Comparison of ENCODE assay signal across 20 cellular contexts in the genomic region with DNA sequence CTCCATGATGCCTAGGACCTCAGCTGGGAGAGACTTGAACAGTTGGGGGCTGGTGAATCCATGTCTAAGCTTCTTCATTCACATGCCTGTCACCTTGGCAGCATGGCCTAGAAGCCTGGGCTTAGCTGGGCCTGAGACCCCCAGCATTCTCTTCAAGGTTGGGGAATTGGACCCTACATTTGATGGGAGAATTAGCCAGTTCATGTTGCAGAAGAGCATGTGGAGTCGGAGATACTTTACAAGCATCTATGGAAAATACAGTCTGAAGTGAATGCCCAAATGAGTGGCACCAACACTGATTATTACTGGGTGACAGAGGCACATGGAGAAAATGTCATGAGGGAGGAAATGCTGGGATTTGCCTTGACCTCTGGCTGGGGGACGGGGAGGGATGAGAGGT.
DNase-seq lines count a peak whose midpoint lies in the region; ATAC-seq, FAIRE-seq and TF ChIP-seq lines count a peak whose summit lies in the region.
"Had no signal": no experiment of that assay in that cellular context is flagged by ENCODE, and none has a peak within 500 bp of the region (broad histone marks: within the 10 kb centered on the region; RNA-seq: fewer than 3 reads in every experiment).

No MANE protein-coding gene starts in this region.

- intact Hi-C loops in HepG2 (cut with micrococcal nuclease; ENCODE audit: unreplicated experiment): no loop called here

- no TSS peak for BruUV-seq in HepG2 (replicated peaks; lab: Mats Ljungman, UMichigan)

- H3K9me3 Mint-ChIP-seq in nephron: no peaks in the 10 kb centered on the region
- H3K9me3 Mint-ChIP-seq: CD8-positive, alpha-beta T cell; H9 had no signal

- TF ChIP-seq POLR2A in H1 (IDR thresholded peaks at IDR 0.05; ENCODE audit: control extremely low read depth in 1 of 2, low read depth in 2 of 2, low read length in 2 of 2) (no peak), HepG2 (IDR thresholded peaks at IDR 0.05; ENCODE audit: insufficient read depth in 1 of 2, low read depth in 2 of 2, low read length in 2 of 2) (no peak)

- in situ Hi-C loops in HepG2 (cut with HindIII; ENCODE audit: extremely low pct_ligation_motif_present, low pct_unique_long_range_greater_than_20kb): no loop called here

- no peak overlapping the region for H2AFZ ChIP-seq in H1 (ENCODE audit: low read length)
- no peak overlapping the region for H2AFZ ChIP-seq in HepG2 (ENCODE audit: low read length)
- H2AFZ ChIP-seq: GM23248 had no signal

- H3K23ac ChIP-seq in H1 (ENCODE audit: insufficient read length): no peak overlapping the region

- no peak for ATAC-seq in HepG2
- ATAC-seq: CD8-positive, alpha-beta T cell; HCT116 had no signal

- H3K27me3 ChIP-seq in H1 (replicated peaks in 1 of 4; ENCODE audit: control insufficient read depth in 3 of 4, extremely low read depth in 1 of 4, insufficient read depth in 3 of 4, low read length in 3 of 4) (no peaks in the 10 kb centered on the region), HepG2 (ENCODE audit: control insufficient read depth in 1 of 2, insufficient read depth in 2 of 2, low read length in 2 of 2) (no peaks in the 10 kb centered on the region; a peak in 1 of 5 replicates)
- H3K27me3 ChIP-seq: BLaER1 had no signal

- no peak overlapping the region for H3K56ac ChIP-seq in H1 (replicated peaks; ENCODE audit: insufficient read length, low read depth, low read length)

- DNase-seq in H1 (ENCODE audit: low read depth in 1 of 2, low spot score in 2 of 2) (no peak), activated gamma-delta T cell (lab: John Stamatoyannopoulos, UW) (no peak), D341Med (ENCODE audit: low spot score) (no peak), HepG2 (ENCODE audit: low spot score) (no peak), SHP77 (lab: John Stamatoyannopoulos, UW) (no peak)
- DNase-seq: CD4-positive, CD25-positive, alpha-beta regulatory T cell; CD8-positive, alpha-beta T cell; DMS53; DMS79 treated with DMSO at 0.1 percent for 48 hours; GF-D8; GM23248; H9 had no signal

- TF ChIP-seq CTCF in VCaP (conservative IDR thresholded peaks at IDR 0.05) (no peak), H1 (IDR thresholded peaks at IDR 0.05; ENCODE audit: control extremely low read depth in 1 of 3, insufficient read depth in 1 of 3, low read depth in 1 of 3, low read length in 3 of 3) (no peak), nephron (IDR thresholded peaks at IDR 0.05; ENCODE audit: unreplicated experiment in 3 of 3) (no peak), HepG2 (CRISPR knock-in tag; IDR thresholded peaks at IDR 0.05) (no peak)

- H3K27me3 Mint-ChIP-seq in nephron (ENCODE audit: low read depth): no peaks in the 10 kb centered on the region
- H3K27me3 Mint-ChIP-seq: CD4-positive, CD25-positive, alpha-beta regulatory T cell had no signal

- H3K4me3 ChIP-seq in H1 (ENCODE audit: extremely low read depth in 1 of 4, insufficient read depth in 2 of 4, low read depth in 3 of 4, low read length in 4 of 4) (no peak overlapping the region), HepG2 (replicated peaks in 1 of 3; ENCODE audit: insufficient read depth in 1 of 3, low read depth in 2 of 3, low read length in 3 of 3) (no peak overlapping the region)
- H3K4me3 ChIP-seq: BLaER1, GM23248 had no signal

- H3K4me1 Mint-ChIP-seq in nephron: peaks cover 60% of the 10 kb centered on the region
- H3K4me1 Mint-ChIP-seq: B cell; CD4-positive, CD25-positive, alpha-beta regulatory T cell; H9 had no signal

- CTCF ChIA-PET in H1 (lab: Charles Lee; ENCODE audit: partially characterized antibody) (interaction anchor here (1.3 kb wide), 1 partner anchor 16 kb away, joined by 3 read pairs; no protein-coding TSS in a partner anchor), HepG2 (lab: Yijun Ruan, JAX; ENCODE audit: low intra/inter-chr PET ratio, low total read pairs) (no interaction called here)

- FAIRE-seq in H1 (lab: Jason Lieb, UNC): no peak
- FAIRE-seq in HepG2 (lab: Jason Lieb, UNC): no peak
- FAIRE-seq: GM12891, GM18507 had no signal

- no peak overlapping the region for H2BK5ac ChIP-seq in H1 (ENCODE audit: low read depth, low read length)

- no peak overlapping the region for H3K14ac ChIP-seq in H1 (ENCODE audit: insufficient read length)

- H3K36me3 ChIP-seq in H1 (ENCODE audit: control insufficient read depth in 2 of 4, insufficient read depth in 4 of 4, low read length in 3 of 4) (no peaks in the 10 kb centered on the region), HepG2 (replicated peaks in 1 of 2; ENCODE audit: control insufficient read depth in 1 of 2, insufficient read depth in 2 of 2, low read length in 2 of 2) (no peaks in the 10 kb centered on the region)
- H3K36me3 ChIP-seq: BLaER1 had no signal

- H3K9me3 ChIP-seq in H1 (ENCODE audit: insufficient read depth in 2 of 2, low read depth in 1 of 2, low read length in 1 of 2) (no peaks in the 10 kb centered on the region), HepG2 (ENCODE audit: low read length) (no peaks in the 10 kb centered on the region)
- H3K9me3 ChIP-seq: BLaER1 had no signal

- H3K4ac ChIP-seq in H1 (replicated peaks; ENCODE audit: insufficient read length, low read depth, low read length): no peak overlapping the region

- H3K27ac Mint-ChIP-seq in nephron: peak overlapping the region; percentile 24 to 68 (median 39)
- H3K27ac Mint-ChIP-seq: B cell; CD4-positive, CD25-positive, alpha-beta regulatory T cell; CD8-positive, alpha-beta T cell; H9 had no signal

- H2AK5ac ChIP-seq in H1 (ENCODE audit: low read depth, low read length): no peak overlapping the region

- no peaks in the 10 kb centered on the region for H3K23me2 ChIP-seq in H1 (ENCODE audit: low read depth, low read length)

- H4K8ac ChIP-seq in H1 (ENCODE audit: extremely low read depth, insufficient read depth, low read length): peak overlapping the region; percentile 31; the same call in 1 of the 2 replicates

- H4K20me1 ChIP-seq in H1 (replicated peaks in 1 of 2; ENCODE audit: control insufficient read depth in 1 of 2, insufficient read depth in 2 of 2, low read length in 2 of 2) (no peaks in the 10 kb centered on the region), HepG2 (ENCODE audit: insufficient read depth, low read length) (no peaks in the 10 kb centered on the region)
- H4K20me1 ChIP-seq: BLaER1 had no signal

- no peaks in the 10 kb centered on the region for H3K36me3 Mint-ChIP-seq in nephron (ENCODE audit: low read depth)
- H3K36me3 Mint-ChIP-seq: CD4-positive, CD25-positive, alpha-beta regulatory T cell; CD8-positive, alpha-beta T cell had no signal

- no peak overlapping the region for H3K4me2 ChIP-seq in H1 (ENCODE audit: insufficient read depth in 1 of 2, low read depth in 2 of 2, low read length in 2 of 2)
- H3K4me2 ChIP-seq in HepG2 (ENCODE audit: low read depth, low read length): no peak overlapping the region
- H3K4me2 ChIP-seq: BLaER1 had no signal

- TF ChIP-seq RAD21 in H1 (IDR thresholded peaks at IDR 0.05 in 1 of 2, conservative IDR thresholded peaks at IDR 0.05 in 1 of 2; ENCODE audit: low read depth in 2 of 2, low read length in 2 of 2): no peak
- no peak for TF ChIP-seq RAD21 in HepG2 (CRISPR knock-in tag; IDR thresholded peaks at IDR 0.05)

- no peaks in the 10 kb centered on the region for H3K4me1 ChIP-seq in H1 (replicated peaks in 1 of 4; ENCODE audit: control insufficient read depth in 3 of 4, insufficient read depth in 4 of 4, low read length in 3 of 4)
- H3K4me1 ChIP-seq in HepG2 (ENCODE audit: insufficient read depth, low read length): peaks cover 20% of the 10 kb centered on the region

- POLR2A ChIA-PET in H1 (lab: Charles Lee; ENCODE audit: partially characterized antibody): no interaction called here
- POLR2A ChIA-PET in HepG2 (lab: Yijun Ruan, JAX): no interaction called here

- H3K79me1 ChIP-seq in H1 (ENCODE audit: low read depth, low read length): no peaks in the 10 kb centered on the region

- no peak overlapping the region for H3K9ac ChIP-seq in H1 (replicated peaks in 1 of 4; ENCODE audit: extremely low read depth in 1 of 4, low read depth in 3 of 4, low read length in 3 of 4)
- no peak overlapping the region for H3K9ac ChIP-seq in HepG2 (ENCODE audit: insufficient read depth, low read depth, low read length)
- H3K9ac ChIP-seq: BLaER1, GM23248 had no signal

- no peak overlapping the region for H2BK20ac ChIP-seq in H1 (ENCODE audit: low read length)

- H3K18ac ChIP-seq in H1 (ENCODE audit: extremely low read depth, low read length): no peak overlapping the region

- no peaks in the 10 kb centered on the region for H3K79me2 ChIP-seq in H1 (ENCODE audit: control insufficient read depth in 1 of 2, insufficient read depth in 2 of 2, low read length in 2 of 2)
- H3K79me2 ChIP-seq in HepG2 (ENCODE audit: insufficient read depth, low read length): no peaks in the 10 kb centered on the region

- H4K91ac ChIP-seq in H1 (replicated peaks; ENCODE audit: insufficient read length, low read length): no peak overlapping the region

- H3K27ac ChIP-seq in VCaP (peak overlapping the region; percentile 78), H1 (ENCODE audit: low read depth, low read length) (no peak overlapping the region), HepG2 (ENCODE audit: extremely low read length, insufficient read depth, low read length) (no peak overlapping the region)
- H3K27ac ChIP-seq: BLaER1, C4-2B, GM23248 had no signal

- no peak overlapping the region for H3K4me3 Mint-ChIP-seq in nephron
- H3K4me3 Mint-ChIP-seq: B cell; CD4-positive, CD25-positive, alpha-beta regulatory T cell; CD8-positive, alpha-beta T cell; H9 had no signal

- H2BK120ac ChIP-seq in H1 (replicated peaks; ENCODE audit: low read depth, low read length): no peak overlapping the region

- 100% methylated on average over 2 of the region's 2 CpGs; no CpG with 5 or more reads in 1 of the 2 experiments for WGBS in H1 (ENCODE audit: extremely low coverage in 1 of 2, insufficient coverage in 1 of 2, insufficient read length in 1 of 2, insufficient replicate concordance in 2 of 2, low coverage in 1 of 2, low lambda C conversion rate in 2 of 2, missing lambda C conversion rate in 1 of 2), 2 experiments
- WGBS in HepG2 (ENCODE audit: low lambda C conversion rate): 22% methylated on average over 2 of the region's 2 CpGs

- H2BK12ac ChIP-seq in H1 (ENCODE audit: low read depth, low read length): no peak overlapping the region

- H4K5ac ChIP-seq in H1 (ENCODE audit: insufficient read length, low read depth, low read length): no peak overlapping the region

- no peak overlapping the region for H2BK15ac ChIP-seq in H1 (ENCODE audit: low read length)

- TF ChIP-seq EP300 in H1 (IDR thresholded peaks at IDR 0.05; ENCODE audit: borderline replicate concordance in 1 of 2, low read depth in 2 of 2, low read length in 2 of 2) (no peak), HepG2 (IDR thresholded peaks at IDR 0.05; ENCODE audit: low read depth in 2 of 2, low read length in 2 of 2) (no peak), HepG2 (CRISPR knock-in tag; IDR thresholded peaks at IDR 0.05; ENCODE audit: borderline replicate concordance) (no peak)

TF ChIP-seq in H1, 55 proteins besides CTCF, POLR2A, EP300 and RAD21 (continues in another document):
- TF ChIP-seq RBBP5 (IDR thresholded peaks at IDR 0.05; ENCODE audit: borderline replicate concordance, low read depth, low read length) (no peak), CTBP2 (IDR thresholded peaks at IDR 0.05; ENCODE audit: borderline replicate concordance, insufficient read depth, insufficient read length, low read length) (no peak)

TF ChIP-seq in HepG2, 621 proteins besides CTCF, POLR2A, EP300 and RAD21 (continues in another document):
- TF ChIP-seq ZNF572 (CRISPR knock-in tag; IDR thresholded peaks at IDR 0.05): no peak
- TF ChIP-seq PHB2 (IDR thresholded peaks at IDR 0.05; ENCODE audit: partially characterized antibody): no peak
